In the genomic region with DNA sequence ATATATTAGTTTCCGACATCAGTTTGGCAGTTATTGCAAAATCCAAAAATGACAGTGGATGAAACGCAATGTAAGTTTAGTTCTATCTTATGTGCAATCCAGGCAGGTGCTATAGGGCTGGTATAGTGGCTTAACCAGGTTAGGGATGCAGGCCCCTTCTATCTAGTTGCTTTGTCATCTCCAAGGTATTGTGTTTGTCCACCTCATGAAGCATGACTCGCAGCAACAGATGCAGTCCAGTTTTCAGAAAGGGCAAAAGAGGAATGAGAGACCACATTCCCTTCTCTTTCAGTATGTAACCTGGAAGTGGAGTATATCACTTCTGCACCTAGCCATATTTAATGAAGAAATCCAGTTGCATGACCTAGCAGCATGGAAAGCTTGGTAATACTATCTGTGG, we compare ENCODE assay signal across 25 cellular contexts. TPM values are rescaled to one million over a fixed set of nuclear protein-coding genes. Genes with fewer than 3 reads are reported as not detected.
A peak's percentile ranks its signal among the peaks of the same experiment; 100 is the strongest.
DNase-seq lines count a peak whose midpoint lies in the region; FAIRE-seq and TF ChIP-seq lines count a peak whose summit lies in the region.
"Had no signal": no experiment of that assay in that cellular context is flagged by ENCODE, and none has a peak within 500 bp of the region (broad histone marks: within the 10 kb centered on the region; RNA-seq: fewer than 3 reads in every experiment).

No MANE protein-coding gene starts in this region.

- H4K91ac ChIP-seq in mesenchymal stem cell (ENCODE audit: low read length), result no peak overlapping the region

- no peaks in the 10 kb centered on the region for H3K27me3 Mint-ChIP-seq in MCF 10A (ENCODE audit: insufficient read depth, unreplicated experiment)
- H3K27me3 Mint-ChIP-seq: CD4-positive, alpha-beta T cell had no signal

- H3K4me3 Mint-ChIP-seq in MCF 10A (ENCODE audit: unreplicated experiment), result no peak overlapping the region
- H3K4me3 Mint-ChIP-seq: CD14-positive monocyte; CD4-positive, alpha-beta T cell; CD8-positive, alpha-beta memory T cell had no signal

- H3K36me3 Mint-ChIP-seq in MCF 10A (ENCODE audit: insufficient read depth, unreplicated experiment), result no peaks in the 10 kb centered on the region
- H3K36me3 Mint-ChIP-seq: CD14-positive monocyte; CD8-positive, alpha-beta memory T cell had no signal

- H2AK5ac ChIP-seq in mesenchymal stem cell (ENCODE audit: low read length, severe bottlenecking), result no peak overlapping the region

- intact Hi-C loops in mammary epithelial cell (cut with micrococcal nuclease), result loop anchor here (5.0 kb wide), 1 partner anchor 58 kb away; a partner anchor contains a TSS
- intact Hi-C loops in MCF 10A (cut with micrococcal nuclease), result no loop called here

- H3K4me1 ChIP-seq in mammary epithelial cell (ENCODE audit: insufficient read depth, low read length) (peaks cover 13% of the 10 kb centered on the region), mesenchymal stem cell (ENCODE audit: control insufficient read depth, insufficient read depth, low read depth, low read length) (peaks cover 2% of the 10 kb centered on the region)
- H3K4me1 ChIP-seq: A549, BE2C, HAP-1 had no signal

- no peak overlapping the region for H3K14ac ChIP-seq in mesenchymal stem cell (ENCODE audit: low read length in 2 of 2)

- TF ChIP-seq CTCF in mammary epithelial cell (conservative IDR thresholded peaks at IDR 0.05 in 1 of 2, IDR thresholded peaks at IDR 0.05 in 1 of 2; ENCODE audit: extremely low read depth in 1 of 2, insufficient read depth in 1 of 2, low read depth in 1 of 2, low read length in 2 of 2) (no peak), MCF 10A (IDR thresholded peaks at IDR 0.05; ENCODE audit: unreplicated experiment) (no peak), bronchial epithelial cell (IDR thresholded peaks at IDR 0.05; ENCODE audit: insufficient read depth, low read length, severe bottlenecking) (no peak), GM10248 (IDR thresholded peaks at IDR 0.05; ENCODE audit: control extremely low read depth, extremely low read depth, low read depth, missing control alignments) (no peak)

- H3K79me1 ChIP-seq in mesenchymal stem cell (replicated peaks; ENCODE audit: low read length, poor library complexity, severe bottlenecking), result peaks cover 21% of the 10 kb centered on the region

- 78% methylated on average over 3 of the region's 3 CpGs for WGBS in mammary epithelial cell (ENCODE audit: low coverage, missing lambda C conversion rate)
- WGBS in mesenchymal stem cell, result 98% methylated on average over 2 of the region's 3 CpGs

- BruUV-seq in mammary epithelial cell (replicated peaks; lab: Mats Ljungman, UMichigan), result no TSS peak
- no TSS peak for BruUV-seq in MCF 10A (replicated peaks; lab: Mats Ljungman, UMichigan)

- H3K79me2 ChIP-seq in mammary epithelial cell (ENCODE audit: insufficient read depth, low read length), result no peaks in the 10 kb centered on the region

- no peak overlapping the region for H3K9ac ChIP-seq in mammary epithelial cell (ENCODE audit: insufficient read depth, low read length)
- no peak overlapping the region for H3K9ac ChIP-seq in mesenchymal stem cell (ENCODE audit: low read length)
- H3K9ac ChIP-seq: BLaER1 treated with 17β-estradiol and CSF1 and Interleukin-3, amounts not matched to agents 10 nM and 100 nM had no signal

- POLR2A ChIA-PET in MCF 10A (lab: Yijun Ruan, JAX) (no interaction called here), GM10248 (lab: Yijun Ruan, JAX) (no interaction called here)

- H3K4me1 Mint-ChIP-seq in MCF 10A (ENCODE audit: insufficient read depth, unreplicated experiment), result peaks cover 8% of the 10 kb centered on the region
- H3K4me1 Mint-ChIP-seq: CD8-positive, alpha-beta memory T cell had no signal

- H2BK120ac ChIP-seq in mesenchymal stem cell (ENCODE audit: low read depth, low read length), result no peak overlapping the region

- H3K4me3 ChIP-seq in mammary epithelial cell (replicated peaks in 1 of 3; ENCODE audit: insufficient read depth in 1 of 3, low read depth in 2 of 3, low read length in 3 of 3) (no peak overlapping the region), bronchial epithelial cell (ENCODE audit: low read depth, low read length) (no peak overlapping the region), mesenchymal stem cell (ENCODE audit: insufficient read depth in 1 of 2, low read depth in 1 of 2, low read length in 2 of 2) (no peak overlapping the region)
- H3K4me3 ChIP-seq: A549; BLaER1 treated with 17β-estradiol and CSF1 and Interleukin-3, amounts not matched to agents 10 nM and 100 nM; HAP-1 had no signal

- no peak overlapping the region for H3K18ac ChIP-seq in mesenchymal stem cell (ENCODE audit: low read depth in 1 of 2, low read length in 2 of 2)

- H3K27ac ChIP-seq in mammary epithelial cell (ENCODE audit: insufficient read depth, low read depth, low read length), result no peak overlapping the region
- H3K27ac ChIP-seq in mesenchymal stem cell (ENCODE audit: low read length, poor library complexity, severe bottlenecking), result peak overlapping the region; percentile 5
- H3K27ac ChIP-seq: A549; BLaER1 treated with 17β-estradiol and CSF1 and Interleukin-3, amounts not matched to agents 10 nM and 100 nM had no signal

- no peak overlapping the region for H3K4ac ChIP-seq in mesenchymal stem cell (ENCODE audit: low read depth in 1 of 2, low read length in 2 of 2)

- H3K36me3 ChIP-seq in mammary epithelial cell (ENCODE audit: insufficient read depth, low read length) (no peaks in the 10 kb centered on the region), bronchial epithelial cell (ENCODE audit: control insufficient read depth, insufficient read depth, low read length) (no peaks in the 10 kb centered on the region), mesenchymal stem cell (ENCODE audit: control insufficient read depth in 1 of 2, insufficient read depth in 2 of 2, low read depth in 1 of 2, low read length in 2 of 2) (no peaks in the 10 kb centered on the region)
- H3K36me3 ChIP-seq: BE2C; BLaER1 treated with 17β-estradiol and CSF1 and Interleukin-3, amounts not matched to agents 10 nM and 100 nM; HAP-1 had no signal

- CTCF ChIA-PET in mammary epithelial cell (lab: Charles Lee; ENCODE audit: low non-redundant PET) (no interaction called here), MCF 10A (lab: Yijun Ruan, JAX) (no interaction called here), GM10248 (lab: Yijun Ruan, JAX) (no interaction called here)

- H2BK5ac ChIP-seq in mesenchymal stem cell (ENCODE audit: low read depth, low read length, poor library complexity, severe bottlenecking), result no peak overlapping the region

- in situ Hi-C loops in mammary epithelial cell (cut with MboI; ENCODE audit: low sequenced_read_pairs in 2 of 2), result no loop called here

- no peak overlapping the region for H4K8ac ChIP-seq in mesenchymal stem cell (ENCODE audit: low read length)

- no peaks in the 10 kb centered on the region for H3K9me3 Mint-ChIP-seq in MCF 10A (ENCODE audit: unreplicated experiment)
- H3K9me3 Mint-ChIP-seq: CD4-positive, alpha-beta T cell had no signal

- DNase-seq in mammary epithelial cell, result peak; percentile 56
- no peak for DNase-seq in MCF 10A (ENCODE audit: unreplicated experiment)
- peak; percentile 23 for DNase-seq in bronchial epithelial cell (ENCODE audit: low read depth)
- DNase-seq in mesenchymal stem cell, result no peak
- no peak for DNase-seq in mucosa of gallbladder (ENCODE audit: low spot score)
- DNase-seq in GM10248 (ENCODE audit: extremely low spot score), result no peak
- DNase-seq in NK-92 treated with Interleukin-12 subunit alpha and Interleukin-12 subunit beta, amount 100 ng/mL, for 24 hours (lab: John Stamatoyannopoulos, UW), result no peak
- DNase-seq: 8988T; ACHN; AML-193; BE2C; CD4-positive, alpha-beta T cell; CD8-positive, alpha-beta memory T cell; DMS 273 treated with DMSO at 0.1 percent for 48 hours; DND-41; GOT3 had no signal

- FAIRE-seq in bronchial epithelial cell (lab: Jason Lieb, UNC), result no peak
- FAIRE-seq: A549, D721Med, G401.6, GM12891, GM18507, H54 had no signal

- H3K9me3 ChIP-seq in mammary epithelial cell (replicated peaks; ENCODE audit: insufficient read depth, low read length) (no peaks in the 10 kb centered on the region), mesenchymal stem cell (ENCODE audit: control insufficient read depth, low read length) (no peaks in the 10 kb centered on the region)
- H3K9me3 ChIP-seq: A549; BE2C; BLaER1 treated with 17β-estradiol and CSF1 and Interleukin-3, amounts not matched to agents 10 nM and 100 nM; HAP-1 had no signal

- H2AFZ ChIP-seq in mammary epithelial cell (ENCODE audit: low read depth, low read length), result no peak overlapping the region
- H2AFZ ChIP-seq in mesenchymal stem cell (ENCODE audit: low read depth, low read length), result no peak overlapping the region

- H3K27me3 ChIP-seq in mammary epithelial cell (ENCODE audit: insufficient read depth, low read length), result no peaks in the 10 kb centered on the region
- H3K27me3 ChIP-seq in bronchial epithelial cell (ENCODE audit: control insufficient read depth, insufficient read depth, low read length), result no peaks in the 10 kb centered on the region
- H3K27me3 ChIP-seq in mesenchymal stem cell (ENCODE audit: control insufficient read depth in 1 of 2, insufficient read depth in 1 of 2, low read length in 2 of 2), result no peaks in the 10 kb centered on the region
- H3K27me3 ChIP-seq: BE2C; BLaER1 treated with 17β-estradiol and CSF1 and Interleukin-3, amounts not matched to agents 10 nM and 100 nM had no signal

- no peak overlapping the region for H3K27ac Mint-ChIP-seq in MCF 10A (ENCODE audit: low read depth, unreplicated experiment)
- H3K27ac Mint-ChIP-seq: CD4-positive, alpha-beta T cell; CD8-positive, alpha-beta memory T cell had no signal

- dilution Hi-C loops in mammary epithelial cell (cut with HindIII; ENCODE audit: low sequenced_read_pairs), result no loop called here

- no peaks in the 10 kb centered on the region for H4K20me1 ChIP-seq in mammary epithelial cell (ENCODE audit: insufficient read depth, low read length)

- no peak overlapping the region for H3K23ac ChIP-seq in mesenchymal stem cell (ENCODE audit: low read length in 2 of 2)

- H3K4me2 ChIP-seq in mammary epithelial cell (ENCODE audit: insufficient read depth, low read depth, low read length) (no peak overlapping the region), mesenchymal stem cell (ENCODE audit: low read length, poor library complexity, severe bottlenecking) (no peak overlapping the region)
- H3K4me2 ChIP-seq: A549; BLaER1 treated with 17β-estradiol and CSF1 and Interleukin-3, amounts not matched to agents 10 nM and 100 nM had no signal

- no peak overlapping the region for H2BK12ac ChIP-seq in mesenchymal stem cell (ENCODE audit: low read length in 2 of 2)

- H2BK15ac ChIP-seq in mesenchymal stem cell (ENCODE audit: low read depth, poor library complexity, severe bottlenecking), result no peak overlapping the region

RNA-seq across cellular contexts. Expression of a gene that starts 59.7 kb away (rescaled TPM):
- total RNA-seq in mammary epithelial cell (10 to 100 TPM in 1 of 2 donors, 1 to 10 TPM in 1; 1.8 to 24.2 TPM), MCF 10A (2022) (3.1 and 6.0 TPM in 2 replicates), bronchial epithelial cell (2.8 and 3.9 TPM in 2 replicates), mucosa of gallbladder (5.5 TPM)
- 4.7 TPM for polyA plus RNA-seq in mammary epithelial cell
- 2.9 TPM for polyA minus RNA-seq in mammary epithelial cell
- 38.9 TPM for polyA plus RNA-seq in mesenchymal stem cell (2013, experiment 1 of 2)
- 41.0 TPM for polyA plus RNA-seq in mesenchymal stem cell (2013, experiment 2 of 2)

Comparison
In these comparisons a context has a peak if more than half of its experiments do, and no peak if none do; other contexts are left out.
1. DNase-seq: peak in mammary epithelial cell (single experiment) and bronchial epithelial cell (single experiment); none in MCF 10A (single experiment), mesenchymal stem cell (single experiment), mucosa of gallbladder (single experiment), GM10248 (single experiment) and NK-92 treated with Interleukin-12 subunit alpha and Interleukin-12 subunit beta, amount 100 ng/mL, for 24 hours (single experiment).